Comparison of ENCODE assay signal across 10 cellular contexts in genomic region chr6:139982652-139983051, GRCh38.
A peak's percentile ranks its signal among the peaks of the same experiment; 100 is the strongest.
DNase-seq lines count a peak whose midpoint lies in the region; ATAC-seq and TF ChIP-seq lines count a peak whose summit lies in the region.
"Had no signal": no experiment of that assay in that cellular context is flagged by ENCODE, and none has a peak within 500 bp of the region (broad histone marks: within the 10 kb centered on the region; RNA-seq: fewer than 3 reads in every experiment).

No MANE protein-coding gene starts in this region.

- DNase-seq in AG10803 (ENCODE audit: low read depth) (peak; percentile 93), M059J (ENCODE audit: low read depth) (peak; percentile 83), cerebellar cortex (ENCODE audit: low spot score) (peak; percentile 82), activated T-cell treated with anti-CD3 and anti-CD28 coated beads for 4 hours (no peak), NCI-H128 (lab: John Stamatoyannopoulos, UW; ENCODE audit: unreplicated experiment) (no peak), RWPE1 (ENCODE audit: low spot score) (no peak)
- DNase-seq: Calu3, SHP77 treated with DMSO at 0.1 percent for 48 hours had no signal

- TF ChIP-seq CTCF in AG10803 (conservative IDR thresholded peaks at IDR 0.05; ENCODE audit: low read length) (no peak), RWPE1 (conservative IDR thresholded peaks at IDR 0.05; ENCODE audit: low read depth) (no peak)

- peaks cover 0 to 2% of the 10 kb centered on the region in 2 donors for H3K36me3 ChIP-seq in muscle layer of duodenum (ENCODE audit: control insufficient read depth in 1 of 2, insufficient read depth in 2 of 2, low read length in 2 of 2)

- H3K27me3 ChIP-seq in muscle layer of duodenum (ENCODE audit: low read depth, low read length) = no peaks in the 10 kb centered on the region

- CTCF ChIA-PET in RWPE1 (lab: Yijun Ruan, JAX) = interaction anchor here (0.5 to 0.6 kb wide), 2 partner anchors 145 to 295 kb away, joined by 3 read pairs; no protein-coding TSS in a partner anchor

- H3K27ac ChIP-seq in muscle layer of duodenum (ENCODE audit: low read length) = peak overlapping the region; percentile 29
- no peak overlapping the region for H3K27ac ChIP-seq in RWPE1

- ATAC-seq in HG03097 (IDR thresholded peaks at IDR 0.05; ENCODE audit: low FRiP score, unreplicated experiment) = no peak

- H3K4me1 ChIP-seq in muscle layer of duodenum (ENCODE audit: control insufficient read depth in 1 of 2, insufficient read depth in 2 of 2, low read length in 2 of 2) = peaks cover 4 to 26% of the 10 kb centered on the region in 2 donors

- H3K4me3 ChIP-seq in AG10803 (ENCODE audit: low read length) (no peak overlapping the region), muscle layer of duodenum (ENCODE audit: low read depth in 1 of 2, low read length in 2 of 2) (no peak overlapping the region)

- POLR2A ChIA-PET in RWPE1 (lab: Yijun Ruan, JAX; ENCODE audit: low non-redundant PET) = no interaction called here

- H3K9me3 ChIP-seq in muscle layer of duodenum (ENCODE audit: control insufficient read depth in 1 of 2, low read length in 2 of 2) = no peaks in the 10 kb centered on the region

Comparison
In these comparisons a context has a peak if more than half of its experiments do, and no peak if none do; other contexts are left out.
1. DNase-seq: peak in AG10803 (single experiment), M059J (single experiment) and cerebellar cortex (single experiment); none in activated T-cell treated with anti-CD3 and anti-CD28 coated beads for 4 hours (single experiment), NCI-H128 (single experiment) and RWPE1 (single experiment).